ENCODE assay signal across 8 cellular contexts in the genomic region with DNA sequence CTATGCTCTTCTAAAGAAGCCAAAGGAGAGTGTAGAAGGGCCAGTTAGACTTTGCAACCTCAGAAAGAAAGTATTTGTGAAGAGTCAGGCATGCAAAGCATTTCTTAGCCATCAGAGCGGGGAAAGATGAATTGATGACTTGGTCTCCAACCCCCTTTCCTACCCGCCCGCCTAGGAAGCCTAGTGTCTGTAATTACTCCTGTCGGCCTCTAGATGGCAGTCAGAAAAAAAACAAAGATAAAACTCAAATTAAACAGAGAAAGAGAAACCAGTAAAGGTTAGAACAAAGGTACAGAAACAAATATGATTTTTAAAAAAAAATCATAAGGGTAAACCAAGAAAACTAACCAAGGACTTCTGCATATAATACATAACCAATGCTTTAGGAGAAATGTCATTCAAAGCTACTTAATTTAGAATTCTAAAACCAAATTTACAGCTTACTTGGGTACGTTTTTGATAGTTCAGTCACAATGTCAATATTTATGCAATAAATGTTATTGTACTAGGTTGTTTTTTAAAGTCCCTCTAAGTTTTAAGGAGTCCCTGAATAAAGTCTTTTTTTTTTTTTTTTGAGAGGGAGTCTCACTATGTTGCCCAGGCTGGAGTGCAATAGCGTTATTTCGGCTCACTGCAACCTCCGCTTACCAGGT.
DNase-seq lines count a peak whose midpoint lies in the region; ATAC-seq, FAIRE-seq and TF ChIP-seq lines count a peak whose summit lies in the region.

No MANE protein-coding gene starts in this region.

- in situ Hi-C loops in K562 (cut with MboI): loop anchor here (5.0 kb wide), 1 partner anchor 1206 kb away; no protein-coding TSS in a partner anchor

- peak; percentile 64 for ATAC-seq in GM18868 (IDR thresholded peaks at IDR 0.05; ENCODE audit: unreplicated experiment)
- ATAC-seq in K562: peak; percentile 58; the same call in 2 of the 3 replicates
- peak; percentile 44 for ATAC-seq in left colon
- ATAC-seq in esophagus mucosa: no peak

- H3K36me3 Mint-ChIP-seq in Calu3 (ENCODE audit: insufficient read depth, unreplicated experiment): no peaks in the 10 kb centered on the region

- H3K36me3 ChIP-seq in K562 (ENCODE audit: control insufficient read depth, insufficient read depth, low read length): no peaks in the 10 kb centered on the region

- DNase-seq in Calu3 (peak; percentile 17), NB4 (ENCODE audit: low read depth) (peak; percentile 21), K562 (ENCODE audit: extremely low read depth in 1 of 4, low spot score in 3 of 4) (peak; percentile 34 to 51 (median 42)), left colon (no peak), urothelium cell line (ENCODE audit: low spot score) (peak; percentile 60), COR-L47 (lab: John Stamatoyannopoulos, UW) (no peak)

- H3K4me3 ChIP-seq in NB4 (ENCODE audit: low read depth, low read length): no peak overlapping the region
- no peak overlapping the region for H3K4me3 ChIP-seq in K562

- no peak for TF ChIP-seq EP300 in K562 (IDR thresholded peaks at IDR 0.05; ENCODE audit: low read length)

- H3K79me2 ChIP-seq in K562 (ENCODE audit: control insufficient read depth, insufficient read depth, low read length): no peaks in the 10 kb centered on the region

- TF ChIP-seq CTCF in Calu3 (IDR thresholded peaks at IDR 0.05; ENCODE audit: unreplicated experiment) (peak; percentile 50), NB4 (IDR thresholded peaks at IDR 0.05; ENCODE audit: low read depth, low read length) (peak; percentile 49), K562 (IDR thresholded peaks at IDR 0.05 in 2 of 3, conservative IDR thresholded peaks at IDR 0.05 in 1 of 3; ENCODE audit: insufficient read depth in 2 of 3, low read depth in 1 of 3, low read length in 3 of 3) (peak; percentile 34 to 62 (median 55); a peak in 5 of 6 replicates)

- intact Hi-C loops in Calu3 (cut with micrococcal nuclease; ENCODE audit: unreplicated experiment): loop anchor here (2.0 to 5.0 kb wide), 2 partner anchors 62 to 84 kb away; no protein-coding TSS in a partner anchor
- intact Hi-C loops in K562 (cut with micrococcal nuclease): loop anchor here (2.0 kb wide), 1 partner anchor 62 kb away; no protein-coding TSS in a partner anchor
- intact Hi-C loops in left colon (cut with DNase I, micrococcal nuclease): no loop called here

- no peaks in the 10 kb centered on the region for H3K9me1 ChIP-seq in K562 (ENCODE audit: control insufficient read depth, insufficient read depth, low read length)

- H3K4me2 ChIP-seq in K562 (ENCODE audit: insufficient read depth, low read length): no peak overlapping the region

- H3K27me3 ChIP-seq in K562 (ENCODE audit: control insufficient read depth in 2 of 2, insufficient read depth in 2 of 2, low read length in 2 of 2): peaks cover 17 to 39% of the 10 kb centered on the region in 2 experiments; a peak in 3 of 5 replicates

- no peaks in the 10 kb centered on the region for H3K4me1 Mint-ChIP-seq in Calu3 (ENCODE audit: low read depth, unreplicated experiment)

- no peaks in the 10 kb centered on the region for H3K9me3 Mint-ChIP-seq in Calu3 (ENCODE audit: low read depth, unreplicated experiment)

- POLR2A ChIA-PET in K562 (lab: Yijun Ruan, JAX): no interaction called here

- CTCF ChIA-PET in Calu3 (lab: Charles Lee) (no interaction called here), K562 (lab: Yijun Ruan, JAX; ENCODE audit: low intra/inter-chr PET ratio) (interaction anchor here (0.6 to 1.1 kb wide), 2 partner anchors 62 to 138 kb away, joined by 3 to 4 read pairs; no protein-coding TSS in a partner anchor)

- H3K4me1 ChIP-seq in K562 (replicated peaks in 1 of 2; ENCODE audit: control insufficient read depth in 2 of 2, insufficient read depth in 2 of 2, low read length in 2 of 2): no peaks in the 10 kb centered on the region

- H3K9me3 ChIP-seq in K562 (replicated peaks; ENCODE audit: control insufficient read depth, insufficient read depth, low read depth, low read length): no peaks in the 10 kb centered on the region

- TF ChIP-seq RAD21 in K562 (CRISPR knock-in tag; conservative IDR thresholded peaks at IDR 0.05 in 1 of 2, IDR thresholded peaks at IDR 0.05 in 1 of 2): peak; percentile 32 to 40; a peak in 3 of 4 replicates

- no peaks in the 10 kb centered on the region for H4K20me1 ChIP-seq in K562 (replicated peaks; ENCODE audit: control insufficient read depth, insufficient read depth, low read length)

- H3K27me3 Mint-ChIP-seq in Calu3 (ENCODE audit: unreplicated experiment): peaks cover 60% of the 10 kb centered on the region

- FAIRE-seq in K562 (lab: Jason Lieb, UNC) (peak; percentile 79), urothelium cell line (lab: Jason Lieb, UNC) (no peak)

- H3K27ac ChIP-seq in K562 (ENCODE audit: extremely low read depth, low read depth, low read length): no peak overlapping the region

- H3K27ac Mint-ChIP-seq in Calu3 (ENCODE audit: unreplicated experiment): no peak overlapping the region

- TF ChIP-seq POLR2A in NB4 (IDR thresholded peaks at IDR 0.05; ENCODE audit: extremely low read depth, insufficient read length): no peak
- no peak for TF ChIP-seq POLR2A in K562 (conservative IDR thresholded peaks at IDR 0.05)

- no peak overlapping the region for H3K9ac ChIP-seq in K562 (ENCODE audit: insufficient read depth in 1 of 2, low read depth in 2 of 2, low read length in 2 of 2)

- BruUV-seq in Calu3 (replicated peaks; lab: Mats Ljungman, UMichigan): no TSS peak
- no TSS peak for BruUV-seq in K562 (replicated peaks; lab: Mats Ljungman, UMichigan)

- no peak overlapping the region for H3K4me3 Mint-ChIP-seq in Calu3 (ENCODE audit: low read depth, unreplicated experiment)

- WGBS in K562 (ENCODE audit: insufficient coverage, low coverage, missing lambda C conversion rate): 7% methylated on average over 8 of the region's 8 CpGs

- H2AFZ ChIP-seq in K562 (ENCODE audit: low read depth, low read length): no peak overlapping the region

TF ChIP-seq in K562, 482 proteins besides CTCF, POLR2A, EP300 and RAD21:
- TF ChIP-seq TAF1 (IDR thresholded peaks at IDR 0.05; ENCODE audit: control insufficient read depth, extremely low read depth, insufficient read depth, low read length, severe bottlenecking) (no peak), BDP1 (IDR thresholded peaks at IDR 0.05; ENCODE audit: insufficient read depth, insufficient read length) (no peak), HNRNPK (IDR thresholded peaks at IDR 0.05; ENCODE audit: low read depth, low read length, poor library complexity, severe bottlenecking) (no peak), SIX5 (IDR thresholded peaks at IDR 0.05; ENCODE audit: borderline replicate concordance in 1 of 2, insufficient read depth in 1 of 2, low read depth in 1 of 2, low read length in 2 of 2) (no peak), NCOA1 (IDR thresholded peaks at IDR 0.05; ENCODE audit: low read depth) (no peak), GATA2 (CRISPR knock-in tag; IDR thresholded peaks at IDR 0.05) (no peak), ZC3H8 (IDR thresholded peaks at IDR 0.05) (no peak), L3MBTL2 (IDR thresholded peaks at IDR 0.05) (no peak), TAL1 (IDR thresholded peaks at IDR 0.05) (no peak), SLC30A9 (CRISPR knock-in tag; IDR thresholded peaks at IDR 0.05) (no peak), PHB (CRISPR knock-in tag; IDR thresholded peaks at IDR 0.05) (no peak), FOXA1 (IDR thresholded peaks at IDR 0.05; ENCODE audit: borderline replicate concordance) (no peak)

Comparison
In these comparisons a context has a peak if more than half of its experiments do, and no peak if none do; other contexts are left out.
1. DNase-seq: peak in Calu3 (single experiment), NB4 (single experiment), K562 (4 of 4) and urothelium cell line (single experiment); none in left colon (0 of 2) and COR-L47 (single experiment).
2. intact Hi-C loops: an anchor here in Calu3 (2.0 to 5.0 kb wide) and K562 (2.0 kb wide); none called in left colon.
3. Peak in every context shown above with its lines, with median percentiles within 50 percentile points of each other: CTCF ChIP-seq.